Comparison of ENCODE assay signal across 9 cellular contexts in genomic region chr2:121284424-121285076, GRCh38. TPM values are rescaled to one million over a fixed set of nuclear protein-coding genes. Genes with fewer than 3 reads are reported as not detected.
A peak's percentile ranks its signal among the peaks of the same experiment; 100 is the strongest.
DNase-seq lines count a peak whose midpoint lies in the region; ATAC-seq, FAIRE-seq and TF ChIP-seq lines count a peak whose summit lies in the region.
"Had no signal": no experiment of that assay in that cellular context is flagged by ENCODE, and none has a peak within 500 bp of the region (broad histone marks: within the 10 kb centered on the region; RNA-seq: fewer than 3 reads in every experiment).

No MANE protein-coding gene starts in this region.

- peak overlapping the region; percentile 72 for H3K4me3 ChIP-seq in mucosa of descending colon

- no TSS peak for BruUV-seq in MCF 10A (replicated peaks; lab: Mats Ljungman, UMichigan)

- CTCF ChIA-PET in MCF 10A (lab: Yijun Ruan, JAX), result interaction anchor here (0.7 kb wide), 2 partner anchors 75 to 500 kb away, joined by 3 read pairs; no protein-coding TSS in a partner anchor

- H3K9me3 Mint-ChIP-seq in MCF 10A (ENCODE audit: unreplicated experiment), result no peaks in the 10 kb centered on the region

- ATAC-seq in HG02973 (IDR thresholded peaks at IDR 0.05; ENCODE audit: unreplicated experiment) (peak; percentile 17), mucosa of descending colon (peak; percentile 51)

- DNase-seq in DMS53 treated with DMSO at 0.1 percent for 48 hours (lab: John Stamatoyannopoulos, UW; ENCODE audit: unreplicated experiment), result peak; percentile 37
- peak; percentile 33 for DNase-seq in MCF 10A (ENCODE audit: unreplicated experiment)
- peak; percentile 47 to 70 (median 61) for DNase-seq in mucosa of descending colon
- DNase-seq in stimulated activated naive CD4-positive, alpha-beta T cell treated with Interleukin-2 at 50 U/mL for 16 hours (lab: John Stamatoyannopoulos, UW), result no peak
- DNase-seq in D721Med (ENCODE audit: insufficient read length, low spot score), result no peak
- no peak for DNase-seq in mesenteric fat pad (ENCODE audit: low spot score)
- no peak for DNase-seq in NCI-H1436 treated with DMSO at 0.1 percent for 48 hours (lab: John Stamatoyannopoulos, UW)

- H3K27me3 Mint-ChIP-seq in MCF 10A (ENCODE audit: insufficient read depth, unreplicated experiment), result no peaks in the 10 kb centered on the region

- POLR2A ChIA-PET in MCF 10A (lab: Yijun Ruan, JAX), result interaction anchor here (0.8 to 2.4 kb wide), 12 partner anchors 14 to 242 kb away, joined by 3 to 27 read pairs (median 4); no protein-coding TSS in a partner anchor

- no peaks in the 10 kb centered on the region for H3K36me3 ChIP-seq in mucosa of descending colon (ENCODE audit: low read depth)

- no peaks in the 10 kb centered on the region for H3K4me1 ChIP-seq in mucosa of descending colon (ENCODE audit: low read depth)

- H3K4me1 Mint-ChIP-seq in MCF 10A (ENCODE audit: insufficient read depth, unreplicated experiment), result peaks cover 22% of the 10 kb centered on the region

- H3K9me3 ChIP-seq in mucosa of descending colon, result no peaks in the 10 kb centered on the region

- no peak for FAIRE-seq in D721Med (lab: Jason Lieb, UNC)

- H3K4me3 Mint-ChIP-seq in MCF 10A (ENCODE audit: unreplicated experiment), result peak overlapping the region; percentile 97

- peaks cover 10% of the 10 kb centered on the region for H3K36me3 Mint-ChIP-seq in MCF 10A (ENCODE audit: insufficient read depth, unreplicated experiment)

- peak overlapping the region; percentile 98 for H3K27ac Mint-ChIP-seq in MCF 10A (ENCODE audit: low read depth, unreplicated experiment)

- intact Hi-C loops in MCF 10A (cut with micrococcal nuclease), result loop anchor here (2.0 kb wide), 1 partner anchor 72 kb away; no protein-coding TSS in a partner anchor
- intact Hi-C loops in mucosa of descending colon (cut with DNase I, micrococcal nuclease), result no loop called here

- TF ChIP-seq CTCF in MCF 10A (IDR thresholded peaks at IDR 0.05; ENCODE audit: unreplicated experiment) (no peak), mucosa of descending colon (IDR thresholded peaks at IDR 0.05) (no peak), D721Med (IDR thresholded peaks at IDR 0.05; ENCODE audit: insufficient read depth, missing control alignments) (no peak)

RNA-seq across cellular contexts. Expression of gene TFCP2L1, which starts 0.5 kb away (rescaled TPM):
- total RNA-seq in MCF 10A (2022) (22.6 and 24.3 TPM in 2 replicates), mucosa of descending colon (100 to 1,000 TPM in 2 of 3 donors, 10 to 100 TPM in 1; 46.9 to 111 (median 107) TPM), mesenteric fat pad (3.1 TPM)
- total RNA-seq: fibroblast of villous mesenchyme had no signal

Comparison
In these comparisons a context has a peak if more than half of its experiments do, and no peak if none do; other contexts are left out.
1. DNase-seq: peak in DMS53 treated with DMSO at 0.1 percent for 48 hours (single experiment), MCF 10A (single experiment) and mucosa of descending colon (3 of 3); none in stimulated activated naive CD4-positive, alpha-beta T cell treated with Interleukin-2 at 50 U/mL for 16 hours (single experiment), D721Med (single experiment), mesenteric fat pad (single experiment) and NCI-H1436 treated with DMSO at 0.1 percent for 48 hours (single experiment).